In genomic region chr1:66542314-66542713, GRCh38 we compare ENCODE assay signal across 1 cellular context.
TF ChIP-seq lines count a peak whose summit lies in the region.

No MANE protein-coding gene starts in this region.

TF ChIP-seq in HepG2, 621 proteins besides CTCF, POLR2A, EP300 and RAD21 (continued from another document and continues in another):
- TF ChIP-seq IRF2 (CRISPR knock-in tag; IDR thresholded peaks at IDR 0.05) (no peak), ESRRA (CRISPR knock-in tag; IDR thresholded peaks at IDR 0.05; ENCODE audit: low read depth) (no peak), AHR (CRISPR knock-in tag; IDR thresholded peaks at IDR 0.05) (no peak), FOSL1 (CRISPR knock-in tag; IDR thresholded peaks at IDR 0.05; ENCODE audit: borderline replicate concordance) (no peak), ZBED4 (CRISPR knock-in tag; IDR thresholded peaks at IDR 0.05; ENCODE audit: borderline replicate concordance) (no peak), CREB1 (IDR thresholded peaks at IDR 0.05) (peak; percentile 88), CREB1 (CRISPR knock-in tag; IDR thresholded peaks at IDR 0.05) (peak; percentile 83; the same call in 1 of the 2 replicates), ZMYM2 (CRISPR knock-in tag; IDR thresholded peaks at IDR 0.05) (no peak), MED1 (CRISPR knock-in tag; IDR thresholded peaks at IDR 0.05) (no peak), ZNF12 (CRISPR knock-in tag; IDR thresholded peaks at IDR 0.05) (0 out of 2 replicates have a peak, but pooled peaks have one; percentile 21), HHEX (CRISPR knock-in tag; IDR thresholded peaks at IDR 0.05) (no peak), PRDM10 (CRISPR knock-in tag; IDR thresholded peaks at IDR 0.05; ENCODE audit: low read depth) (no peak), PHF5A (CRISPR knock-in tag; IDR thresholded peaks at IDR 0.05; ENCODE audit: low read depth, unreplicated experiment) (no peak), MAX (IDR thresholded peaks at IDR 0.05) (no peak), ZKSCAN5 (CRISPR knock-in tag; IDR thresholded peaks at IDR 0.05) (no peak), MXD1 (CRISPR knock-in tag; IDR thresholded peaks at IDR 0.05) (no peak), NBN (conservative IDR thresholded peaks at IDR 0.05) (no peak), ZNF761 (CRISPR knock-in tag; conservative IDR thresholded peaks at IDR 0.05) (no peak), KMT2A (CRISPR knock-in tag; IDR thresholded peaks at IDR 0.05) (no peak), ZNF879 (CRISPR knock-in tag; IDR thresholded peaks at IDR 0.05) (no peak), ZBTB38 (CRISPR knock-in tag; IDR thresholded peaks at IDR 0.05) (no peak), ZNF441 (CRISPR knock-in tag; IDR thresholded peaks at IDR 0.05; ENCODE audit: borderline replicate concordance) (no peak), GATAD2A (CRISPR knock-in tag; IDR thresholded peaks at IDR 0.05) (peak; percentile 54; the same call in 1 of the 2 replicates), SP1 (IDR thresholded peaks at IDR 0.05) (no peak), SP1 (CRISPR knock-in tag; IDR thresholded peaks at IDR 0.05) (no peak), TRAFD1 (CRISPR knock-in tag; IDR thresholded peaks at IDR 0.05; ENCODE audit: borderline replicate concordance) (no peak), ZNF737 (CRISPR knock-in tag; IDR thresholded peaks at IDR 0.05; ENCODE audit: borderline replicate concordance) (no peak), PPARG (CRISPR knock-in tag; conservative IDR thresholded peaks at IDR 0.05) (no peak), BRF2 (CRISPR knock-in tag; IDR thresholded peaks at IDR 0.05) (no peak), FOSL2 (CRISPR knock-in tag; IDR thresholded peaks at IDR 0.05) (peak; percentile 68), ZNF335 (CRISPR knock-in tag; IDR thresholded peaks at IDR 0.05) (0 out of 2 replicates have a peak, but pooled peaks have one; percentile 2), SIN3B (IDR thresholded peaks at IDR 0.05; ENCODE audit: low read length) (no peak), NFATC3 (CRISPR knock-in tag; IDR thresholded peaks at IDR 0.05) (no peak), NFE2L1 (CRISPR knock-in tag; IDR thresholded peaks at IDR 0.05; ENCODE audit: borderline replicate concordance) (no peak), EHMT2 (IDR thresholded peaks at IDR 0.05; ENCODE audit: borderline replicate concordance, low read depth, low read length) (0 out of 2 replicates have a peak, but pooled peaks have one; percentile 2), ZHX1 (CRISPR knock-in tag; IDR thresholded peaks at IDR 0.05; ENCODE audit: low read depth) (peak; percentile 52; the same call in 1 of the 2 replicates), KLF6 (CRISPR knock-in tag; IDR thresholded peaks at IDR 0.05) (no peak), SP2 (CRISPR knock-in tag; IDR thresholded peaks at IDR 0.05) (no peak), SP5 (CRISPR knock-in tag; IDR thresholded peaks at IDR 0.05; ENCODE audit: borderline replicate concordance, low read depth) (no peak), ZNF10 (CRISPR knock-in tag; IDR thresholded peaks at IDR 0.05; ENCODE audit: borderline replicate concordance, low read depth) (no peak), HCFC1 (IDR thresholded peaks at IDR 0.05; ENCODE audit: low read depth, low read length) (no peak), SOX13 (IDR thresholded peaks at IDR 0.05) (no peak), SOX13 (CRISPR knock-in tag; conservative IDR thresholded peaks at IDR 0.05 in 1 of 2, IDR thresholded peaks at IDR 0.05 in 1 of 2) (no peak), TRIM24 (CRISPR knock-in tag; IDR thresholded peaks at IDR 0.05) (no peak), TOE1 (CRISPR knock-in tag; IDR thresholded peaks at IDR 0.05) (no peak), ZNF704 (CRISPR knock-in tag; IDR thresholded peaks at IDR 0.05; ENCODE audit: borderline replicate concordance) (no peak)
